13 cellular contexts compared by ENCODE assay signal in the genomic region with DNA sequence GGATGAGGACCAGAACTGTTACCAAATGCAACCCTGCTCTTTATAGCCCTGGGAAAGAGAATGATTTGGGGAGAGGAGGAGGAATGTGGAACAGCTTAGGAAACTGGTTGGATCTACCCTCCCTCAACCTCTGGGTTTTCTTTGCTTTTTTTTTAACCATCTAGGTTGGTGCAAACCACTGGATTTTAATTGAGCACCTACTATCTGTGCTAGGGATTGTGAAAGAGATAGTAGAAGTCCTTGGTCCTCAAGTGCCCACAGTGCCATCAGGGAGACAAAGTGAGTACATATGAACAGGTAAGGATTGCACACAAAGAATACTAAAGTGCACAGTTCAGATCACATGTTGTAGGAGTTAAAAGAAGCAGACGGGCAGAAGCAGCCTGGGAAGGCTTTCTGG. TPM values are rescaled to one million over a fixed set of nuclear protein-coding genes. Genes with fewer than 3 reads are reported as not detected.
DNase-seq lines count a peak whose midpoint lies in the region; ATAC-seq and TF ChIP-seq lines count a peak whose summit lies in the region.
"Had no signal": no experiment of that assay in that cellular context is flagged by ENCODE, and none has a peak within 500 bp of the region (broad histone marks: within the 10 kb centered on the region; RNA-seq: fewer than 3 reads in every experiment).

No MANE protein-coding gene starts in this region.

- no peak overlapping the region for H3K9ac ChIP-seq in endodermal cell (ENCODE audit: extremely low read depth, low read length, poor library complexity, severe bottlenecking)

- ATAC-seq in CD4-positive, alpha-beta T cell (ENCODE audit: poor library complexity), result no peak
- no peak for ATAC-seq in activated naive CD8-positive, alpha-beta T cell treated with anti-CD3 and anti-CD28 coated beads, Interleukin-2, amount 10 ng/mL, durations not matched to agents 7 days and 5 days (ENCODE audit: low read depth)
- no peak for ATAC-seq in GM18909 (IDR thresholded peaks at IDR 0.05; ENCODE audit: poor library complexity, unreplicated experiment)

- no peaks in the 10 kb centered on the region for H3K9me3 ChIP-seq in CD4-positive, alpha-beta T cell (ENCODE audit: control insufficient read depth, low read length)
- H3K9me3 ChIP-seq in osteoblast (ENCODE audit: low read depth, low read length) (no peaks in the 10 kb centered on the region), HAP-1 (no peaks in the 10 kb centered on the region), endodermal cell (ENCODE audit: control insufficient read depth, low read length) (no peaks in the 10 kb centered on the region)

- peaks cover 63% of the 10 kb centered on the region for H3K79me2 ChIP-seq in osteoblast (ENCODE audit: insufficient read depth, low read length)

- H3K36me3 Mint-ChIP-seq in CD4-positive, alpha-beta T cell (ENCODE audit: low read depth), result peaks cover 85% of the 10 kb centered on the region
- H3K36me3 Mint-ChIP-seq in IgD-negative memory B cell (peaks cover 13% of the 10 kb centered on the region), endodermal cell (ENCODE audit: low read depth) (peaks cover 33% of the 10 kb centered on the region)
- H3K36me3 Mint-ChIP-seq in activated naive CD8-positive, alpha-beta T cell treated with anti-CD3 and anti-CD28 coated beads, Interleukin-2, amount 10 ng/mL, durations not matched to agents 7 days and 5 days, result peaks cover 41% of the 10 kb centered on the region

- peak overlapping the region; percentile 94 for H3K4me3 Mint-ChIP-seq in CD4-positive, alpha-beta T cell
- H3K4me3 Mint-ChIP-seq in IgD-negative memory B cell, result peak overlapping the region; percentile 53 to 97 (median 93)
- H3K4me3 Mint-ChIP-seq in activated naive CD8-positive, alpha-beta T cell treated with anti-CD3 and anti-CD28 coated beads, Interleukin-2, amount 10 ng/mL, durations not matched to agents 7 days and 5 days, result no peak overlapping the region
- H3K4me3 Mint-ChIP-seq in endodermal cell, result no peak overlapping the region

- H3K4me1 ChIP-seq in osteoblast (ENCODE audit: insufficient read depth, low read length), result peaks cover 59% of the 10 kb centered on the region
- peaks cover 22% of the 10 kb centered on the region for H3K4me1 ChIP-seq in HAP-1
- peaks cover 26% of the 10 kb centered on the region for H3K4me1 ChIP-seq in endodermal cell (ENCODE audit: control insufficient read depth, insufficient read depth, low read length)

- no peaks in the 10 kb centered on the region for H3K27me3 ChIP-seq in CD4-positive, alpha-beta T cell (ENCODE audit: control insufficient read depth, insufficient read depth, low read length)
- H3K27me3 ChIP-seq in osteoblast (ENCODE audit: insufficient read depth, low read length) (no peaks in the 10 kb centered on the region), HAP-1 (ENCODE audit: low read depth) (no peaks in the 10 kb centered on the region), endodermal cell (ENCODE audit: control insufficient read depth, insufficient read depth, low read length, poor library complexity, severe bottlenecking) (no peaks in the 10 kb centered on the region)

- H3K36me3 ChIP-seq in osteoblast (ENCODE audit: insufficient read depth, low read length) (peaks cover 30% of the 10 kb centered on the region), HAP-1 (replicated peaks) (peaks cover 36% of the 10 kb centered on the region), endodermal cell (ENCODE audit: control insufficient read depth, insufficient read depth, low read length) (peaks cover 46% of the 10 kb centered on the region)

- no peak overlapping the region for H3K4me3 ChIP-seq in osteoblast (ENCODE audit: insufficient read depth, low read length)
- H3K4me3 ChIP-seq in HAP-1, result no peak overlapping the region
- no peak overlapping the region for H3K4me3 ChIP-seq in endodermal cell (ENCODE audit: low read length)

- POLR2A ChIA-PET in CD4-positive, alpha-beta T cell (lab: Charles Lee), result no interaction called here
- POLR2A ChIA-PET in activated naive CD8-positive, alpha-beta T cell treated with anti-CD3 and anti-CD28 coated beads, Interleukin-2, amount 10 ng/mL, durations not matched to agents 7 days and 5 days (lab: Charles Lee), result no interaction called here

- peak overlapping the region; percentile 99 for H3K27ac ChIP-seq in CD4-positive, alpha-beta T cell (ENCODE audit: low read depth, low read length)
- no peak overlapping the region for H3K27ac ChIP-seq in osteoblast (ENCODE audit: low read depth, low read length)
- H3K27ac ChIP-seq in endodermal cell (ENCODE audit: low read depth, low read length), result no peak overlapping the region

- CTCF ChIA-PET in CD4-positive, alpha-beta T cell (lab: Charles Lee), result interaction anchor here (1.0 kb wide), 1 partner anchor 15 kb away, joined by 4 read pairs; no protein-coding TSS in a partner anchor

- H4K20me1 ChIP-seq in osteoblast (ENCODE audit: insufficient read depth, low read length), result peaks cover 46% of the 10 kb centered on the region

- no peak overlapping the region for H3K4me2 ChIP-seq in osteoblast (ENCODE audit: insufficient read depth, low read length)

- intact Hi-C loops in CD4-positive, alpha-beta T cell (cut with DNase I, micrococcal nuclease), result loop anchor here (10.0 kb wide), 2 partner anchors 66 to 364 kb away; a partner anchor contains a TSS

- in situ Hi-C loops in HAP-1 (cut with MboI; ENCODE audit: low sequenced_read_pairs), result no loop called here

- peaks cover 54% of the 10 kb centered on the region for H3K4me1 Mint-ChIP-seq in CD4-positive, alpha-beta T cell (ENCODE audit: low read depth)
- peaks cover 29 to 34% (median 32%) of the 10 kb centered on the region in 3 donors for H3K4me1 Mint-ChIP-seq in IgD-negative memory B cell
- H3K4me1 Mint-ChIP-seq in activated naive CD8-positive, alpha-beta T cell treated with anti-CD3 and anti-CD28 coated beads, Interleukin-2, amount 10 ng/mL, durations not matched to agents 7 days and 5 days, result peaks cover 49% of the 10 kb centered on the region
- peaks cover 61% of the 10 kb centered on the region for H3K4me1 Mint-ChIP-seq in endodermal cell

- WGBS in endodermal cell (ENCODE audit: insufficient coverage in 1 of 2, insufficient read length in 1 of 2), 2 experiments, result 86 to 90% methylated on average over 1 of the region's 1 CpG

- peak overlapping the region; percentile 94 for H3K27ac Mint-ChIP-seq in CD4-positive, alpha-beta T cell
- H3K27ac Mint-ChIP-seq in IgD-negative memory B cell, result peak overlapping the region; percentile 97 to 100 (median 100)
- H3K27ac Mint-ChIP-seq in activated naive CD8-positive, alpha-beta T cell treated with anti-CD3 and anti-CD28 coated beads, Interleukin-2, amount 10 ng/mL, durations not matched to agents 7 days and 5 days, result peak overlapping the region; percentile 98
- H3K27ac Mint-ChIP-seq in endodermal cell, result no peak overlapping the region

- no peak overlapping the region for H2AFZ ChIP-seq in osteoblast (ENCODE audit: low read length)

- DNase-seq in CD4-positive, alpha-beta T cell, result no peak
- no peak for DNase-seq in activated naive CD8-positive, alpha-beta T cell treated with anti-CD3 and anti-CD28 coated beads, Interleukin-2, amount 10 ng/mL, durations not matched to agents 7 days and 5 days
- DNase-seq in osteoblast (ENCODE audit: insufficient read length, low spot score, missing footprints) (peak; percentile 43), NCI-H2081 (lab: John Stamatoyannopoulos, UW) (no peak), HAP-1 (ENCODE audit: low spot score in 2 of 2) (no peak), endodermal cell (no peak)
- DNase-seq: caudate nucleus; KBM-7; stimulated activated CD4-positive, alpha-beta T cell treated with anti-CD3 and anti-CD28 coated beads, Interleukin-12 subunit alpha, Interleukin-12 subunit beta, amount 100 ng/mL, for 4 hours; stimulated activated CD8-positive, alpha-beta memory T cell treated with anti-CD3 and anti-CD28 coated beads, Interleukin-4, amount 100 ng/mL, for 48 hours had no signal

- no peaks in the 10 kb centered on the region for H3K9me3 Mint-ChIP-seq in CD4-positive, alpha-beta T cell
- H3K9me3 Mint-ChIP-seq in IgD-negative memory B cell, result peaks cover 0 to 2% (median 0%) of the 10 kb centered on the region in 3 donors
- no peaks in the 10 kb centered on the region for H3K9me3 Mint-ChIP-seq in activated naive CD8-positive, alpha-beta T cell treated with anti-CD3 and anti-CD28 coated beads, Interleukin-2, amount 10 ng/mL, durations not matched to agents 7 days and 5 days
- no peaks in the 10 kb centered on the region for H3K9me3 Mint-ChIP-seq in endodermal cell

- no peaks in the 10 kb centered on the region for H3K27me3 Mint-ChIP-seq in CD4-positive, alpha-beta T cell
- H3K27me3 Mint-ChIP-seq in IgD-negative memory B cell (no peaks in the 10 kb centered on the region), endodermal cell (ENCODE audit: insufficient read depth) (no peaks in the 10 kb centered on the region)
- H3K27me3 Mint-ChIP-seq in activated naive CD8-positive, alpha-beta T cell treated with anti-CD3 and anti-CD28 coated beads, Interleukin-2, amount 10 ng/mL, durations not matched to agents 7 days and 5 days, result no peaks in the 10 kb centered on the region

- no peak for TF ChIP-seq CTCF in CD4-positive, alpha-beta T cell (IDR thresholded peaks at IDR 0.05)
- TF ChIP-seq CTCF in osteoblast (IDR thresholded peaks at IDR 0.05; ENCODE audit: extremely low read depth, low read depth, low read length), result no peak
- no peak for TF ChIP-seq CTCF in endodermal cell (conservative IDR thresholded peaks at IDR 0.05)

RNA-seq across cellular contexts. Expression of a gene that starts 4.7 kb away (rescaled TPM):
- total RNA-seq in CD4-positive, alpha-beta T cell, result 100 to 1,000 TPM; 301 to 311 TPM
- 1,399 TPM for polyA plus RNA-seq in IgD-negative memory B cell
- 100 to 1,000 TPM; 384 to 388 TPM for total RNA-seq in activated naive CD8-positive, alpha-beta T cell treated with anti-CD3 and anti-CD28 coated beads, Interleukin-2, amount 10 ng/mL, durations not matched to agents 7 days and 5 days
- total RNA-seq in osteoblast (156 and 159 TPM in 2 replicates), endodermal cell (100 to 1,000 TPM; 136 to 221 TPM)
- polyA plus RNA-seq in endodermal cell (2013, experiment 1 of 2), result 141 TPM
- polyA plus RNA-seq in endodermal cell (2013, experiment 2 of 2), result 179 TPM

RNA-seq across cellular contexts. Expression of a gene that starts 20.7 kb away (rescaled TPM):
- 1 to 10 TPM; 8.4 to 9.0 TPM for total RNA-seq in CD4-positive, alpha-beta T cell
- 1.2 TPM for polyA plus RNA-seq in IgD-negative memory B cell
- total RNA-seq in activated naive CD8-positive, alpha-beta T cell treated with anti-CD3 and anti-CD28 coated beads, Interleukin-2, amount 10 ng/mL, durations not matched to agents 7 days and 5 days, result 1 to 10 TPM; 1.3 to 1.6 TPM
- total RNA-seq in osteoblast (0.29 and 0.36 TPM in 2 replicates), endodermal cell (under 1 TPM; 0.49 to 0.55 TPM)
- 0.96 TPM for polyA plus RNA-seq in endodermal cell (2013, experiment 1 of 2)
- 0.54 TPM for polyA plus RNA-seq in endodermal cell (2013, experiment 2 of 2)
- total RNA-seq: myocyte had no signal

RNA-seq across cellular contexts. Expression of a gene that starts 24.8 kb away (rescaled TPM):
- not detected for total RNA-seq in CD4-positive, alpha-beta T cell
- polyA plus RNA-seq in IgD-negative memory B cell, result 0.08 TPM
- not detected for total RNA-seq in activated naive CD8-positive, alpha-beta T cell treated with anti-CD3 and anti-CD28 coated beads, Interleukin-2, amount 10 ng/mL, durations not matched to agents 7 days and 5 days
- total RNA-seq in osteoblast (under 0.01 TPM in 2 replicates), endodermal cell (1 to 10 TPM; 7.5 to 9.2 TPM)
- polyA plus RNA-seq in endodermal cell (2013, experiment 1 of 2), result 34.7 TPM
- polyA plus RNA-seq in endodermal cell (2013, experiment 2 of 2), result 30.4 TPM

RNA-seq across cellular contexts. Expression of a gene that starts 33.4 kb away (rescaled TPM):
- not detected for total RNA-seq in CD4-positive, alpha-beta T cell
- polyA plus RNA-seq in IgD-negative memory B cell, result not detected
- not detected for total RNA-seq in activated naive CD8-positive, alpha-beta T cell treated with anti-CD3 and anti-CD28 coated beads, Interleukin-2, amount 10 ng/mL, durations not matched to agents 7 days and 5 days
- total RNA-seq in osteoblast, result not detected in 2 replicates
- not detected for total RNA-seq in endodermal cell
- not detected for polyA plus RNA-seq in endodermal cell (2013, experiment 1 of 2)
- polyA plus RNA-seq in endodermal cell (2013, experiment 2 of 2), result not detected
- total RNA-seq: myocyte had no signal

RNA-seq across cellular contexts. Expression of a gene that starts 58.2 kb away (rescaled TPM):
- total RNA-seq in CD4-positive, alpha-beta T cell, result not detected
- polyA plus RNA-seq in IgD-negative memory B cell, result not detected
- not detected for total RNA-seq in activated naive CD8-positive, alpha-beta T cell treated with anti-CD3 and anti-CD28 coated beads, Interleukin-2, amount 10 ng/mL, durations not matched to agents 7 days and 5 days
- total RNA-seq in osteoblast (not detected in 2 replicates), endodermal cell (not detected)
- not detected for polyA plus RNA-seq in endodermal cell (2013, experiment 1 of 2)
- polyA plus RNA-seq in endodermal cell (2013, experiment 2 of 2), result not detected
- total RNA-seq: myocyte had no signal

Comparison
In these comparisons a context has a peak if more than half of its experiments do, and no peak if none do; other contexts are left out.
1. H3K4me3 Mint-ChIP-seq: peak in CD4-positive, alpha-beta T cell (single experiment) and IgD-negative memory B cell (4 of 4); none in activated naive CD8-positive, alpha-beta T cell treated with anti-CD3 and anti-CD28 coated beads, Interleukin-2, amount 10 ng/mL, durations not matched to agents 7 days and 5 days (single experiment) and endodermal cell (single experiment).